ENCODE assay signal across 8 cellular contexts in genomic region chr3:170222647-170223541, GRCh38. TPM values are rescaled to one million over a fixed set of nuclear protein-coding genes. Genes with fewer than 3 reads are reported as not detected.
DNase-seq lines count a peak whose midpoint lies in the region; ATAC-seq, FAIRE-seq and TF ChIP-seq lines count a peak whose summit lies in the region.

No MANE protein-coding gene starts in this region.

- H3K4me1 ChIP-seq in neuron (ENCODE audit: insufficient read depth, low read length), result peaks cover 12% of the 10 kb centered on the region
- H3K4me1 ChIP-seq in testis, result no peaks in the 10 kb centered on the region

- H3K9me3 ChIP-seq in neuron (ENCODE audit: low read length) (no peaks in the 10 kb centered on the region), testis (no peaks in the 10 kb centered on the region)

- peak overlapping the region; percentile 75 for H2AFZ ChIP-seq in neuron (ENCODE audit: low read depth, low read length)

- peak; percentile 39 for DNase-seq in A172 (ENCODE audit: low spot score)
- DNase-seq in NCI-H69 (lab: John Stamatoyannopoulos, UW), result peak; percentile 77
- DNase-seq in activated T-helper 1 cell treated with anti-CD3 and anti-CD28 coated beads, Interleukin-2, amount 50 U/mL, for 16 hours (ENCODE audit: low read depth in 1 of 2, low spot score in 1 of 2), result peak; percentile 6 to 12
- DNase-seq in frontal cortex (ENCODE audit: low spot score in 2 of 2), result peak; percentile 40 to 48
- peak; percentile 34 for DNase-seq in testis

- H3K36me3 ChIP-seq in neuron (ENCODE audit: insufficient read depth, low read length), result no peaks in the 10 kb centered on the region
- no peaks in the 10 kb centered on the region for H3K36me3 ChIP-seq in testis (ENCODE audit: low read depth, missing control alignments)

- H3K27ac ChIP-seq in testis, result peak overlapping the region; percentile 90 to 93

- peak; percentile 21 for ATAC-seq in HG02970 (IDR thresholded peaks at IDR 0.05; ENCODE audit: low FRiP score, unreplicated experiment)

- intact Hi-C loops in testis (cut with DNase I; ENCODE audit: low total_unique reads), result no loop called here

- H3K27me3 ChIP-seq in neuron (ENCODE audit: insufficient read depth, low read length) (no peaks in the 10 kb centered on the region), testis (no peaks in the 10 kb centered on the region)

- no peak for FAIRE-seq in frontal cortex (lab: Jason Lieb, UNC)

- no peak for TF ChIP-seq POLR2A in testis (IDR thresholded peaks at IDR 0.05)

- H3K4me3 ChIP-seq in GM12875 (ENCODE audit: low read depth, low read length) (peak overlapping the region; percentile 74), neuron (ENCODE audit: low read length) (peak overlapping the region; percentile 82), testis (peak overlapping the region; percentile 87 to 97)

- 0 out of 2 replicates have a peak, but pooled peaks have one; percentile 7 for TF ChIP-seq CTCF in GM12875 (IDR thresholded peaks at IDR 0.05; ENCODE audit: borderline replicate concordance, insufficient read depth, low read depth, low read length)
- TF ChIP-seq CTCF in testis (IDR thresholded peaks at IDR 0.05), result peak in 1 of 3 experiments; percentile 23

- 0 to 1% methylated on average over 16 to 27 of the region's 42 CpGs for WGBS in testis, 2 donors

RNA-seq across cellular contexts. Expression of gene PRKCI, which starts 0.7 kb away (rescaled TPM):
- 56.5 and 65.4 TPM in 2 replicates for total RNA-seq in A172 (2014; rRNA removed; shearing (Covaris generic))
- total RNA-seq in frontal cortex (95.8 TPM), testis (100 to 1,000 TPM in 1 of 2 donors, 10 to 100 TPM in 1; 96.5 to 100 TPM)
- polyA plus RNA-seq in testis (ENCODE audit: insufficient read depth, low read depth, low replicate concordance), result 25.6 TPM

RNA-seq across cellular contexts. Expression of gene PHC3, which starts 41.4 kb away (rescaled TPM):
- 18.5 and 19.8 TPM in 2 replicates for total RNA-seq in A172 (2014; rRNA removed; shearing (Covaris generic))
- total RNA-seq in frontal cortex, result 35.1 TPM
- 10 to 100 TPM; 93.5 to 96.1 TPM for total RNA-seq in testis
- 24.8 TPM for polyA plus RNA-seq in testis (ENCODE audit: insufficient read depth, low read depth, low replicate concordance)

Comparison
In these comparisons a context has a peak if more than half of its experiments do, and no peak if none do; other contexts are left out.
1. Peak in every context shown above with its lines: DNase-seq, ATAC-seq, H3K4me3 ChIP-seq and H3K27ac ChIP-seq.
2. DNase-seq: peak in every context shown above with its lines; median percentile 77 in NCI-H69; 44 in frontal cortex; 39 in A172; 34 in testis; 9 in activated T-helper 1 cell treated with anti-CD3 and anti-CD28 coated beads, Interleukin-2, amount 50 U/mL, for 16 hours.